ENCODE assay signal across 27 cellular contexts in the genomic region with DNA sequence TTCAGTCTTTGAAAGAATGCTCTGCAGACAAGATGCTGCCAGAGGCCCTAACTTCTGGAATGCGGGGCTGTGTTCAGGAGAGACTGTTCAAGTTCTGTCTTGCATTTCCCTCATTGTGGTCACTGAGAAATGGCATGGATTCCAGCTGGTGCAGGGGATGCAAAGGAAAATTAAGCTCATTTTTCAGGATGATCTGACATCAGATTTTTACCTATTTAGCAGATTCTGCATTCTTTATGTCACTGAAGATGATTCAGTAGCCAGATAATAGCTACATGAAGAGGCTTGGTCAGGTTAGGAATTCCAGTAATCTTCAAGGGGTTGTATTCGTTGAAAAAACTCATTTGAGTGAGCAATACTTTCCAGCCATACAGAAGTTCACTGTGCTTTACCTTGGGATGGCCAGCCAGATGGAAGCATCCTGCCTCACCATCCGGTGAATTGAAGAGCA. TPM values are rescaled to one million over a fixed set of nuclear protein-coding genes. Genes with fewer than 3 reads are reported as not detected.
DNase-seq lines count a peak whose midpoint lies in the region; ATAC-seq, FAIRE-seq and TF ChIP-seq lines count a peak whose summit lies in the region.
"Had no signal": no experiment of that assay in that cellular context is flagged by ENCODE, and none has a peak within 500 bp of the region (broad histone marks: within the 10 kb centered on the region; RNA-seq: fewer than 3 reads in every experiment).

No MANE protein-coding gene starts in this region.

- H3K4me3 ChIP-seq in astrocyte of the spinal cord (ENCODE audit: low read depth, low read length) (no peak overlapping the region), keratinocyte (ENCODE audit: control insufficient read depth in 2 of 3, extremely low read depth in 1 of 3, insufficient read depth in 2 of 3, low read depth in 1 of 3, low read length in 3 of 3) (no peak overlapping the region), coronary artery (no peak overlapping the region), brain microvascular endothelial cell (ENCODE audit: low read depth, low read length) (no peak overlapping the region)
- H3K4me3 ChIP-seq: BLaER1, gastroesophageal sphincter, left lung, neural progenitor cell, PC-9, SJSA1, skin epidermis, transverse colon had no signal

- TF ChIP-seq CTCF in astrocyte of the spinal cord (IDR thresholded peaks at IDR 0.05; ENCODE audit: low read depth, low read length) (no peak), keratinocyte (optimal IDR thresholded peaks at IDR 0.05 in 1 of 3, IDR thresholded peaks at IDR 0.05 in 1 of 3, conservative IDR thresholded peaks at IDR 0.05 in 1 of 3; ENCODE audit: extremely low read depth in 1 of 3, insufficient read depth in 2 of 3, low read length in 3 of 3) (no peak), coronary artery (IDR thresholded peaks at IDR 0.05) (no peak), brain microvascular endothelial cell (IDR thresholded peaks at IDR 0.05; ENCODE audit: low read depth, low read length, missing control alignments) (no peak)

- H3K79me2 ChIP-seq in keratinocyte (ENCODE audit: control insufficient read depth, insufficient read depth, low read length), result no peaks in the 10 kb centered on the region

- H3K27me3 ChIP-seq in keratinocyte (ENCODE audit: control insufficient read depth, extremely low read depth, insufficient read depth, low read length), result no peaks in the 10 kb centered on the region
- H3K27me3 ChIP-seq in brain microvascular endothelial cell (replicated peaks), result no peaks in the 10 kb centered on the region
- H3K27me3 ChIP-seq: BLaER1, gastroesophageal sphincter, left lung, neural progenitor cell, SJSA1, transverse colon had no signal

- H3K27ac ChIP-seq in keratinocyte (ENCODE audit: control insufficient read depth, insufficient read depth, low read length) (peak overlapping the region; percentile 69), coronary artery (no peak overlapping the region), brain microvascular endothelial cell (no peak overlapping the region)
- H3K27ac ChIP-seq: BLaER1, gastroesophageal sphincter, left lung, neural progenitor cell, PC-9, SJSA1, skin epidermis, transverse colon had no signal

- in situ Hi-C loops in astrocyte of the spinal cord (cut with HindIII; ENCODE audit: low sequenced_read_pairs), result no loop called here
- in situ Hi-C loops in brain microvascular endothelial cell (cut with HindIII; ENCODE audit: low pct_ligation_motif_present, low sequenced_read_pairs), result no loop called here

- H3K9ac ChIP-seq in keratinocyte (ENCODE audit: control insufficient read depth, extremely low read depth, insufficient read depth, low read length), result no peak overlapping the region
- H3K9ac ChIP-seq: BLaER1, neural progenitor cell had no signal

- no peaks in the 10 kb centered on the region for H4K20me1 ChIP-seq in keratinocyte (ENCODE audit: control insufficient read depth, extremely low read depth, insufficient read depth, low read length)
- H4K20me1 ChIP-seq: BLaER1 had no signal

- intact Hi-C loops in left ventricle myocardium superior (cut with micrococcal nuclease), result no loop called here

- peak; percentile 90 for FAIRE-seq in keratinocyte (lab: Jason Lieb, UNC)
- FAIRE-seq: D721Med had no signal

- no peaks in the 10 kb centered on the region for H3K9me3 ChIP-seq in keratinocyte (ENCODE audit: control insufficient read depth, low read depth, low read length)
- H3K9me3 ChIP-seq: BLaER1, gastroesophageal sphincter, left lung, SJSA1, transverse colon had no signal

- dilution Hi-C loops in keratinocyte (cut with MboI; ENCODE audit: extremely low pct_ligation_motif_present, low sequenced_read_pairs), result no loop called here

- ATAC-seq in HG03095 (IDR thresholded peaks at IDR 0.05; ENCODE audit: unreplicated experiment), result no peak
- no peak for ATAC-seq in left ventricle myocardium superior
- ATAC-seq: gastroesophageal sphincter; left lung; stimulated activated naive CD8-positive, alpha-beta T cell treated with anti-CD3 and anti-CD28 coated beads, Interleukin-15, amount 100 ng/mL, for 72 hours had no signal

- peak overlapping the region; percentile 42 for H3K4me2 ChIP-seq in keratinocyte (ENCODE audit: control insufficient read depth, extremely low read depth, insufficient read depth, low read depth, low read length)
- H3K4me2 ChIP-seq: BLaER1, neural progenitor cell, PC-9 had no signal

- H2AFZ ChIP-seq in keratinocyte (ENCODE audit: control insufficient read depth, low read length), result no peak overlapping the region
- H2AFZ ChIP-seq: neural progenitor cell, PC-9 had no signal

- H3K9me1 ChIP-seq in keratinocyte (ENCODE audit: control insufficient read depth, extremely low read depth, insufficient read depth, low read length), result no peaks in the 10 kb centered on the region

- H3K36me3 ChIP-seq in keratinocyte (ENCODE audit: control insufficient read depth in 2 of 2, extremely low read depth in 1 of 2, insufficient read depth in 2 of 2, low read length in 2 of 2), result no peaks in the 10 kb centered on the region
- no peaks in the 10 kb centered on the region for H3K36me3 ChIP-seq in brain microvascular endothelial cell (replicated peaks)
- H3K36me3 ChIP-seq: BLaER1, gastroesophageal sphincter, left lung, SJSA1, transverse colon had no signal

- H3K4me1 ChIP-seq in keratinocyte (ENCODE audit: control insufficient read depth, extremely low read depth, insufficient read depth, low read length), result peaks cover 39% of the 10 kb centered on the region

- peak; percentile 36 for DNase-seq in HS-5 (ENCODE audit: low read depth)
- peak; percentile 39 for DNase-seq in astrocyte of the spinal cord (ENCODE audit: low read depth, low spot score)
- peak; percentile 97 for DNase-seq in keratinocyte (ENCODE audit: low read depth, low spot score)
- no peak for DNase-seq in coronary artery (ENCODE audit: low spot score)
- DNase-seq in left ventricle myocardium superior, result no peak
- DNase-seq in brain microvascular endothelial cell, result no peak
- DNase-seq: activated CD4-positive, alpha-beta T cell treated with anti-CD3 and anti-CD28 coated beads, Interleukin-2, amount 50 U/mL, for 48 hours; activated gamma-delta T cell; caudate nucleus; erythroblast; left lung; NCI-H1436 treated with DMSO at 0.1 percent for 48 hours; NCI-H2171 treated with DMSO at 0.1 percent for 48 hours; NCI-H774; PC-9; stimulated activated CD4-positive, alpha-beta T cell treated with anti-CD3 and anti-CD28 coated beads, Interleukin-2, amount 100 ng/mL, for 48 hours; stimulated activated naive CD8-positive, alpha-beta T cell treated with anti-CD3 and anti-CD28 coated beads, Interleukin-15, amount 100 ng/mL, for 72 hours; transverse colon had no signal

RNA-seq across cellular contexts. Expression of a gene that starts 16.1 kb away (rescaled TPM):
- 295 to 394 TPM (median 317 TPM) in 3 replicates for polyA plus RNA-seq in keratinocyte
- 33.5 TPM for polyA plus RNA-seq in keratinocyte (2011; ENCODE audit: low read depth)
- polyA plus RNA-seq in keratinocyte (2011; cell fraction: cytosol; rRNA removed), result 174 and 334 TPM in 2 replicates
- polyA plus RNA-seq in keratinocyte (2011; cell fraction: nucleus; rRNA removed), result 541 and 570 TPM in 2 replicates
- 84.4 and 142 TPM in 2 replicates for polyA plus RNA-seq in keratinocyte (2012; ENCODE audit: low replicate concordance)
- polyA minus RNA-seq in keratinocyte, result 158 to 254 TPM (median 197 TPM) in 3 replicates
- 115 TPM for polyA minus RNA-seq in keratinocyte (2011; cell fraction: cytosol; rRNA and poly(A)+ RNA removed)
- polyA minus RNA-seq in keratinocyte (2011; cell fraction: nucleus; rRNA and poly(A)+ RNA removed), result 126 and 277 TPM in 2 replicates
- total RNA-seq in left ventricle myocardium superior, result 29.1 TPM
- total RNA-seq: M059J had no signal
- polyA plus RNA-seq: IgD-negative memory B cell had no signal

RNA-seq across cellular contexts. Expression of a gene that starts 19.1 kb away (rescaled TPM):
- polyA plus RNA-seq in keratinocyte, result 25.4 to 51.1 TPM (median 31.6 TPM) in 3 replicates
- 45.1 TPM for polyA plus RNA-seq in keratinocyte (2011; ENCODE audit: low read depth)
- polyA plus RNA-seq in keratinocyte (2011; cell fraction: cytosol; rRNA removed), result 14.5 and 19.7 TPM in 2 replicates
- 82.2 and 118 TPM in 2 replicates for polyA plus RNA-seq in keratinocyte (2011; cell fraction: nucleus; rRNA removed)
- polyA plus RNA-seq in keratinocyte (2012; ENCODE audit: low replicate concordance), result 28.7 and 46.4 TPM in 2 replicates
- 13.8 to 72.8 TPM (median 32.7 TPM) in 3 replicates for polyA minus RNA-seq in keratinocyte
- polyA minus RNA-seq in keratinocyte (2011; cell fraction: cytosol; rRNA and poly(A)+ RNA removed), result 17.1 TPM
- 45.5 and 93.3 TPM in 2 replicates for polyA minus RNA-seq in keratinocyte (2011; cell fraction: nucleus; rRNA and poly(A)+ RNA removed)
- 9.7 TPM for total RNA-seq in left ventricle myocardium superior

Comparison
In these comparisons a context has a peak if more than half of its experiments do, and no peak if none do; other contexts are left out.
1. DNase-seq: peak in HS-5 (single experiment), astrocyte of the spinal cord (single experiment) and keratinocyte (single experiment); none in coronary artery (single experiment), left ventricle myocardium superior (single experiment) and brain microvascular endothelial cell (single experiment).